Comparison of ENCODE assay signal across 1 cellular context in genomic region chr1:120844186-120844944, GRCh38.
TF ChIP-seq lines count a peak whose summit lies in the region.
"Not testable (repeated sequence)": the region's sequence is repeated elsewhere in the genome, so short reads cannot be mapped to it uniquely, and the experiment has no call there.

No MANE protein-coding gene starts in this region.

TF ChIP-seq in K562, 482 proteins besides CTCF, POLR2A, EP300 and RAD21 (continued from another document and continues in another):
- TF ChIP-seq PHF8 (IDR thresholded peaks at IDR 0.05; ENCODE audit: borderline replicate concordance, low read length) (peak; percentile 24; the same call in 1 of the 2 replicates), POLR3A (IDR thresholded peaks at IDR 0.05; ENCODE audit: borderline replicate concordance, extremely low read depth, insufficient read depth, insufficient read length) (peak; percentile 78), CXXC5 (CRISPR knock-in tag; IDR thresholded peaks at IDR 0.05) (peak; percentile 68), TBL1XR1 (IDR thresholded peaks at IDR 0.05; ENCODE audit: low read length in 2 of 2) (peak in 1 of 2 experiments; percentile 79; a peak in 2 of 4 replicates), POLR2H (tag; IDR thresholded peaks at IDR 0.05; ENCODE audit: low read depth) (peak; percentile 99), MAZ (CRISPR knock-in tag; conservative IDR thresholded peaks at IDR 0.05 in 1 of 2, IDR thresholded peaks at IDR 0.05 in 1 of 2) (peak in 1 of 2 experiments; percentile 58; a peak in 2 of 4 replicates), BDP1 (IDR thresholded peaks at IDR 0.05; ENCODE audit: insufficient read depth, insufficient read length) (peak; percentile 46), ZBTB40 (IDR thresholded peaks at IDR 0.05) (peak; percentile 87), ZBTB8A (IDR thresholded peaks at IDR 0.05; ENCODE audit: partially characterized antibody) (peak; percentile 71), PBX2 (tag; conservative IDR thresholded peaks at IDR 0.05; ENCODE audit: low read depth) (peak; percentile 78), RNF2 (IDR thresholded peaks at IDR 0.05) (peak; percentile 37; the same call in 1 of the 2 replicates), TAF7 (tag; IDR thresholded peaks at IDR 0.05) (0 out of 2 replicates have a peak, but pooled peaks have one; percentile 15), CTCFL (IDR thresholded peaks at IDR 0.05; ENCODE audit: borderline replicate concordance, insufficient read depth, low read depth, low read length, poor library complexity, severe bottlenecking) (peak; percentile 26), ESRRA (IDR thresholded peaks at IDR 0.05; ENCODE audit: borderline replicate concordance, low read depth) (peak; percentile 49; the same call in 1 of the 2 replicates), GABPB2 (CRISPR knock-in tag; conservative IDR thresholded peaks at IDR 0.05) (0 out of 2 replicates have a peak, but pooled peaks have one; percentile 16), MEIS2 (IDR thresholded peaks at IDR 0.05; ENCODE audit: partially characterized antibody) (peak; percentile 77), ERF (CRISPR knock-in tag; IDR thresholded peaks at IDR 0.05) (0 out of 2 replicates have a peak, but pooled peaks have one; percentile 8), AFF1 (IDR thresholded peaks at IDR 0.05; ENCODE audit: low read depth in 1 of 2, partially characterized antibody in 2 of 2) (peak in 1 of 2 experiments; percentile 52), PKNOX1 (IDR thresholded peaks at IDR 0.05) (peak; percentile 89), ZFX (CRISPR knock-in tag; IDR thresholded peaks at IDR 0.05) (peak; percentile 70), MTA1 (IDR thresholded peaks at IDR 0.05; ENCODE audit: borderline replicate concordance) (peak; percentile 63; the same call in 1 of the 2 replicates), ZBTB33 (CRISPR knock-in tag; IDR thresholded peaks at IDR 0.05) (peak; percentile 34; the same call in 1 of the 2 replicates), ATF1 (tag; IDR thresholded peaks at IDR 0.05) (peak; percentile 47), RBFOX2 (IDR thresholded peaks at IDR 0.05; ENCODE audit: low read depth, low read length) (peak; percentile 68), BHLHE40 (IDR thresholded peaks at IDR 0.05; ENCODE audit: low read length) (peak; percentile 10; the same call in 1 of the 2 replicates), TEAD4 (IDR thresholded peaks at IDR 0.05; ENCODE audit: low read length) (peak; percentile 60), RB1 (IDR thresholded peaks at IDR 0.05; ENCODE audit: low read depth) (0 out of 2 replicates have a peak, but pooled peaks have one; percentile 33)
- not testable (repeated sequence) for TF ChIP-seq ZBTB40 (CRISPR knock-in tag; IDR thresholded peaks at IDR 0.05); PBX2 (CRISPR knock-in tag; IDR thresholded peaks at IDR 0.05; ENCODE audit: low read depth); ATF1 (CRISPR knock-in tag; IDR thresholded peaks at IDR 0.05); TEAD4 (CRISPR knock-in tag; IDR thresholded peaks at IDR 0.05; ENCODE audit: borderline replicate concordance)
